8 cellular contexts compared by ENCODE assay signal in the genomic region with DNA sequence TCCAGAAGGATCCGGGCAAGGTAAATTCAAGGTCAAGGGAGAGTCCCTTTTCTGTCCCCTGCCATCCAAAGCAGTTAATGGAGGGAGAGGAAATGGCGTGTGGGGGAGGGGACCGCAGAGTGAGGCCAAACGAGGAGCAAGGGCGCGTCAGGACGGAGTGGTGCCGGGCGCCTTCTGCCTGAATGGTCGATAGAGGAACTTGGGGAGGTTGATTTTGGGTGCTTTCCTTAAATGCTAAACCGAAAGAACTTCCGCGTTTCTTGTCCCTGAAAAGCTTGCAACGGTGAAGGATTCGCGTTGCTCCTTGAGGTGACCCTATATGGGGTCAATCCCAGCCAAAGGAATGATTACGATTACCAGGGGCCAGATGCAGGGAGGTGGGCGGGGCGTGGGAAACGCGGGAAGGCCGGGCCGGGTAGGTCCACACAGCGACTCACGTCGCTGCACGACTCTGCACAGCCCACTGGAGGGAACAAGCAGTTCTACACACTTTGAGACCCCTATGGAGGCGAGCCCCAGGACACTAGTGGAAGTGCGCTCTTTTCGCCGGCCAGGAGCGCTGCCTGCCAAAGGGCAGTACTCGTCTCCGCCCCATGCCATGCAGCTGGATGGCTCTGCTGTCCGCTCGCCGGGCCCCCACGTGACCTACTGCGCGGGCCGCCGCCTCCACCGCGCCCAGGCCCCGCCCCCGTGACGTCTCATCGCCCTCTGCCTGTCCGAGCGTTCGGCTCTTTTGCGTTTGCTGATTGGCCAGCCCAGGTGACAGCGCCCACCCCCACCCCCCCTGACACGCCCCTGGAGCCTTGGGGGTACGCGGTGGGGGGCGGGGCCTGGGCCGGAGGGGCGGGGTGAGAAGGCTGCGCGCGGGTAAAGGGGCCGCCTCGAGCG. TPM values are rescaled to one million over a fixed set of nuclear protein-coding genes. Genes with fewer than 3 reads are reported as not detected.
DNase-seq lines count a peak whose midpoint lies in the region; ATAC-seq and TF ChIP-seq lines count a peak whose summit lies in the region.

No MANE protein-coding gene starts in this region.

- H3K9me3 ChIP-seq in Caco-2, result no peaks in the 10 kb centered on the region
- H3K9me3 ChIP-seq in endocrine pancreas (ENCODE audit: control insufficient read depth, low read length), result no peaks in the 10 kb centered on the region
- H3K9me3 ChIP-seq in mesodermal cell (ENCODE audit: control insufficient read depth, low read length), result no peaks in the 10 kb centered on the region

- H3K4me3 Mint-ChIP-seq in Caco-2 (ENCODE audit: unreplicated experiment), result peak overlapping the region; percentile 93
- H3K4me3 Mint-ChIP-seq in activated CD8-positive, alpha-beta memory T cell treated with anti-CD3 and anti-CD28 coated beads, Interleukin-2, amount 10 ng/mL, durations not matched to agents 7 days and 5 days, result peak overlapping the region; percentile 83

- H3K36me3 Mint-ChIP-seq in Caco-2 (ENCODE audit: insufficient read depth, unreplicated experiment), result peaks cover 7% of the 10 kb centered on the region
- H3K36me3 Mint-ChIP-seq in activated CD8-positive, alpha-beta memory T cell treated with anti-CD3 and anti-CD28 coated beads, Interleukin-2, amount 10 ng/mL, durations not matched to agents 7 days and 5 days, result peaks cover 2% of the 10 kb centered on the region

- peaks cover 12% of the 10 kb centered on the region for H3K4me1 Mint-ChIP-seq in Caco-2 (ENCODE audit: low read depth, unreplicated experiment)
- peaks cover 49% of the 10 kb centered on the region for H3K4me1 Mint-ChIP-seq in activated CD8-positive, alpha-beta memory T cell treated with anti-CD3 and anti-CD28 coated beads, Interleukin-2, amount 10 ng/mL, durations not matched to agents 7 days and 5 days

- 0 to 1% methylated on average over 5 to 21 of the region's 65 CpGs for WGBS in mesodermal cell (ENCODE audit: insufficient coverage in 2 of 2), 2 experiments

- DNase-seq in Caco-2, result peak; percentile 94 to 96
- peak; percentile 92 for DNase-seq in HT1080 (ENCODE audit: low read depth)
- peak; percentile 89 for DNase-seq in NOMO-1 treated with DMSO at 0.1 percent for 48 hours (lab: John Stamatoyannopoulos, UW; ENCODE audit: unreplicated experiment)
- peak; percentile 94 for DNase-seq in activated CD8-positive, alpha-beta memory T cell treated with anti-CD3 and anti-CD28 coated beads, Interleukin-2, amount 10 ng/mL, durations not matched to agents 7 days and 5 days
- DNase-seq in stimulated activated CD8-positive, alpha-beta memory T cell treated with anti-CD3 and anti-CD28 coated beads, Interleukin-15, amount 100 ng/mL, for 1 hour (ENCODE audit: low read depth), result peak; percentile 77

- POLR2A ChIA-PET in Caco-2 (lab: Charles Lee), result no interaction called here

- no peaks in the 10 kb centered on the region for H3K36me3 ChIP-seq in Caco-2 (ENCODE audit: control insufficient read depth, insufficient read depth, low read length)
- H3K36me3 ChIP-seq in endocrine pancreas (ENCODE audit: control insufficient read depth, insufficient read depth, low read length), result no peaks in the 10 kb centered on the region
- no peaks in the 10 kb centered on the region for H3K36me3 ChIP-seq in mesodermal cell (ENCODE audit: control insufficient read depth, insufficient read depth, low read length)

- no peaks in the 10 kb centered on the region for H3K4me1 ChIP-seq in Caco-2
- H3K4me1 ChIP-seq in endocrine pancreas (ENCODE audit: control insufficient read depth, insufficient read depth, low read length), result no peaks in the 10 kb centered on the region
- no peaks in the 10 kb centered on the region for H3K4me1 ChIP-seq in mesodermal cell (ENCODE audit: control insufficient read depth, insufficient read depth, low read length, poor library complexity, severe bottlenecking)

- ATAC-seq in GM21381 (IDR thresholded peaks at IDR 0.05; ENCODE audit: unreplicated experiment), result peak; percentile 83
- peak; percentile 88 for ATAC-seq in activated CD8-positive, alpha-beta memory T cell treated with anti-CD3 and anti-CD28 coated beads, Interleukin-2, amount 10 ng/mL, durations not matched to agents 7 days and 5 days

- intact Hi-C loops in Caco-2 (cut with micrococcal nuclease; ENCODE audit: unreplicated experiment), result no loop called here

- H3K4me3 ChIP-seq in Caco-2 (ENCODE audit: low read depth, low read length) (peak overlapping the region; percentile 66), endocrine pancreas (ENCODE audit: control insufficient read depth, insufficient read depth, low read length) (peak overlapping the region; percentile 42), mesodermal cell (ENCODE audit: extremely low read depth, insufficient read depth, low read length, poor library complexity, severe bottlenecking) (peak overlapping the region; percentile 44)

- CTCF ChIA-PET in Caco-2 (lab: Charles Lee), result no interaction called here
- CTCF ChIA-PET in activated CD8-positive, alpha-beta memory T cell treated with anti-CD3 and anti-CD28 coated beads, Interleukin-2, amount 10 ng/mL, durations not matched to agents 7 days and 5 days (lab: Charles Lee), result no interaction called here

- peak overlapping the region; percentile 7 for H3K9ac ChIP-seq in endocrine pancreas (ENCODE audit: control insufficient read depth, insufficient read depth, low read length)

- H3K9me3 Mint-ChIP-seq in Caco-2 (ENCODE audit: unreplicated experiment), result no peaks in the 10 kb centered on the region
- H3K9me3 Mint-ChIP-seq in activated CD8-positive, alpha-beta memory T cell treated with anti-CD3 and anti-CD28 coated beads, Interleukin-2, amount 10 ng/mL, durations not matched to agents 7 days and 5 days (ENCODE audit: low read depth), result no peaks in the 10 kb centered on the region

- no peaks in the 10 kb centered on the region for H3K27me3 Mint-ChIP-seq in Caco-2 (ENCODE audit: insufficient read depth, unreplicated experiment)
- no peaks in the 10 kb centered on the region for H3K27me3 Mint-ChIP-seq in activated CD8-positive, alpha-beta memory T cell treated with anti-CD3 and anti-CD28 coated beads, Interleukin-2, amount 10 ng/mL, durations not matched to agents 7 days and 5 days

- no peaks in the 10 kb centered on the region for H3K27me3 ChIP-seq in Caco-2 (replicated peaks; ENCODE audit: control insufficient read depth, insufficient read depth, low read length)
- H3K27me3 ChIP-seq in endocrine pancreas (ENCODE audit: control insufficient read depth, insufficient read depth, low read length), result no peaks in the 10 kb centered on the region

- no peak for TF ChIP-seq CTCF in Caco-2 (IDR thresholded peaks at IDR 0.05; ENCODE audit: insufficient read depth in 1 of 2, low read depth in 1 of 2, low read length in 1 of 2, severe bottlenecking in 1 of 2, unreplicated experiment in 1 of 2)

- H3K27ac ChIP-seq in mesodermal cell (ENCODE audit: low read depth, low read length, severe bottlenecking), result peak overlapping the region; percentile 67

- BruUV-seq in Caco-2 (replicated peaks; lab: Mats Ljungman, UMichigan), result TSS peak; percentile 91

- peak overlapping the region; percentile 94 for H3K27ac Mint-ChIP-seq in Caco-2 (ENCODE audit: unreplicated experiment)
- H3K27ac Mint-ChIP-seq in activated CD8-positive, alpha-beta memory T cell treated with anti-CD3 and anti-CD28 coated beads, Interleukin-2, amount 10 ng/mL, durations not matched to agents 7 days and 5 days, result peak overlapping the region; percentile 93

RNA-seq across cellular contexts. Expression of gene GK, which starts 0.5 kb away (rescaled TPM):
- total RNA-seq in Caco-2 (2022), result 5.6 and 6.5 TPM in 2 replicates
- total RNA-seq in HT1080 (2014; rRNA removed; shearing (Covaris generic)), result 5.6 and 7.8 TPM in 2 replicates
- polyA plus RNA-seq in HT1080 (2015; cell fraction: cytosol; rRNA removed), result 4.7 and 4.8 TPM in 2 replicates
- 11.2 and 18.2 TPM in 2 replicates for polyA plus RNA-seq in HT1080 (2015; cell fraction: nucleus; rRNA removed)
- total RNA-seq in activated CD8-positive, alpha-beta memory T cell treated with anti-CD3 and anti-CD28 coated beads, Interleukin-2, amount 10 ng/mL, durations not matched to agents 7 days and 5 days, result 10 to 100 TPM; 19.6 to 30.3 TPM
- 1.8 TPM for polyA plus RNA-seq in mesodermal cell (2013, experiment 1 of 2)
- 2.8 TPM for polyA plus RNA-seq in mesodermal cell (2013, experiment 2 of 2)

Comparison
In these comparisons a context has a peak if more than half of its experiments do, and no peak if none do; other contexts are left out.
1. Peak in every context shown above with its lines: DNase-seq, ATAC-seq, H3K4me3 ChIP-seq and H3K27ac ChIP-seq.